Comparison of ENCODE assay signal across 24 cellular contexts in the genomic region with DNA sequence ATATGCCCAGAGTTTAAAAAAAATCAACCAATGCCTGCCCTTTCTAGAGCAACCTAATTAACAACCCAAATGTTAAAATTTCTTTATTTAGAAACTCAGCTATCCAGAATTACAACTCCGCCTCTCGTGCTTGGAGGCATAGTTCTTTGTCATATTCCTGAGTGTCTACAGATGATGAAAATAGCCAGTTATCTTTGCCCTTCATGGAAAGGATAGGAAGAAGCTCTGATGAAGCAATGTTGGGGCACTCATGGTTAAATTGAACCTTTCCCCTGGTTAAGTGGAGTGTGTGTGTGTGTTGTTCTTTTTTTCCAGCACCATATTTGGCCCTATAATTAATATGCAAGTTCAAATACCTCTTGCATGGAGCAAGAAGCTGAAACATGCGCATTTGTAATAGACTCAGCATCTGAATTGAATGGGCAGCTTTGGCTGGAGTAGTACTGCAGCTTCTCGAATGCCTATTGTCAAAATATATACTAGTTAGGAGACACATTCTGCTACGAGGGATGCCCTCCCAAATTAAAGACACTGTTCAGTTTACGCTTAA.
DNase-seq lines count a peak whose midpoint lies in the region; ATAC-seq lines count a peak whose summit lies in the region.
"Had no signal": no experiment of that assay in that cellular context is flagged by ENCODE, and none has a peak within 500 bp of the region (broad histone marks: within the 10 kb centered on the region; RNA-seq: fewer than 3 reads in every experiment).

No MANE protein-coding gene starts in this region.

- H3K9me3 ChIP-seq in HUES48 (ENCODE audit: control insufficient read depth, insufficient read depth, low read length), result no peaks in the 10 kb centered on the region
- no peaks in the 10 kb centered on the region for H3K9me3 ChIP-seq in trophoblast cell (ENCODE audit: insufficient read depth, low read depth, low read length)
- H3K9me3 ChIP-seq: stomach had no signal

- no peak overlapping the region for H3K4me3 Mint-ChIP-seq in activated CD4-positive, alpha-beta memory T cell treated with anti-CD3 and anti-CD28 coated beads for 36 hours
- H3K4me3 Mint-ChIP-seq in activated T-helper 2 cell treated with anti-CD3 and anti-CD28 coated beads, Interferon-gamma antibody, Interleukin-2, Interleukin-4, amounts not matched to agents 10 μg/mL and 5 μg/mL and 100 μg/mL, durations not matched to agents 14 hours and 24 hours and 36 hours (ENCODE audit: low read depth), result no peak overlapping the region
- H3K4me3 Mint-ChIP-seq: activated T-cell treated with anti-CD3 and anti-CD28 coated beads, Interleukin-2, amount 50 U/mL, for 72 hours; CD14-positive monocyte; HFFc6; memory B cell; T-cell had no signal

- H2BK5ac ChIP-seq in trophoblast cell (ENCODE audit: low read depth, low read length, poor library complexity), result no peak overlapping the region

- no CpG with 5 or more reads among the region's 6 CpGs for WGBS in trophoblast cell (ENCODE audit: extremely low coverage, insufficient coverage, insufficient read length)

- ATAC-seq in GM19035 (IDR thresholded peaks at IDR 0.05; ENCODE audit: unreplicated experiment), result no peak
- ATAC-seq: activated naive CD4-positive, alpha-beta T cell treated with anti-CD3 and anti-CD28 coated beads, Interleukin-2, amount 50 U/mL, for 72 hours; activated T-cell treated with anti-CD3 and anti-CD28 coated beads, Interleukin-2, amount 50 U/mL, for 72 hours; foreskin keratinocyte; naive thymus-derived CD4-positive, alpha-beta T cell; sciatic nerve; T-cell had no signal

- no peak overlapping the region for H4K91ac ChIP-seq in trophoblast cell (ENCODE audit: low read depth, low read length)

- H3K27me3 Mint-ChIP-seq in activated CD4-positive, alpha-beta memory T cell treated with anti-CD3 and anti-CD28 coated beads for 36 hours, result no peaks in the 10 kb centered on the region
- H3K27me3 Mint-ChIP-seq in activated T-helper 2 cell treated with anti-CD3 and anti-CD28 coated beads, Interferon-gamma antibody, Interleukin-2, Interleukin-4, amounts not matched to agents 10 μg/mL and 5 μg/mL and 100 μg/mL, durations not matched to agents 14 hours and 24 hours and 36 hours (ENCODE audit: low read depth), result no peaks in the 10 kb centered on the region
- H3K27me3 Mint-ChIP-seq: memory B cell; naive thymus-derived CD4-positive, alpha-beta T cell; T-cell had no signal

- H3K4me3 ChIP-seq in HUES48 (ENCODE audit: low read depth, low read length) (no peak overlapping the region), trophoblast cell (ENCODE audit: low read depth, low read length) (no peak overlapping the region)
- H3K4me3 ChIP-seq: stomach had no signal

- peaks cover 5% of the 10 kb centered on the region for H3K4me1 Mint-ChIP-seq in activated CD4-positive, alpha-beta memory T cell treated with anti-CD3 and anti-CD28 coated beads for 36 hours (ENCODE audit: low read depth)
- peaks cover 2% of the 10 kb centered on the region for H3K4me1 Mint-ChIP-seq in activated T-helper 2 cell treated with anti-CD3 and anti-CD28 coated beads, Interferon-gamma antibody, Interleukin-2, Interleukin-4, amounts not matched to agents 10 μg/mL and 5 μg/mL and 100 μg/mL, durations not matched to agents 14 hours and 24 hours and 36 hours (ENCODE audit: low read depth)
- H3K4me1 Mint-ChIP-seq: memory B cell had no signal

- no peak overlapping the region for H3K27ac Mint-ChIP-seq in activated CD4-positive, alpha-beta memory T cell treated with anti-CD3 and anti-CD28 coated beads for 36 hours
- H3K27ac Mint-ChIP-seq in activated T-helper 2 cell treated with anti-CD3 and anti-CD28 coated beads, Interferon-gamma antibody, Interleukin-2, Interleukin-4, amounts not matched to agents 10 μg/mL and 5 μg/mL and 100 μg/mL, durations not matched to agents 14 hours and 24 hours and 36 hours, result no peak overlapping the region
- H3K27ac Mint-ChIP-seq: activated naive CD4-positive, alpha-beta T cell treated with anti-CD3 and anti-CD28 coated beads, Interleukin-2, amount 50 U/mL, for 72 hours; activated T-cell treated with anti-CD3 and anti-CD28 coated beads, Interleukin-2, amount 50 U/mL, for 72 hours; CD14-positive monocyte; HFFc6; memory B cell; T-cell had no signal

- H2BK120ac ChIP-seq in trophoblast cell (ENCODE audit: insufficient read depth, low read length, poor library complexity), result peak overlapping the region; percentile 58

- H3K27ac ChIP-seq in HUES48 (ENCODE audit: low read depth, low read length) (peak overlapping the region; percentile 59), trophoblast cell (ENCODE audit: low read depth, low read length) (peak overlapping the region; percentile 39)
- H3K27ac ChIP-seq: foreskin keratinocyte, KMS-11 had no signal

- no peaks in the 10 kb centered on the region for H3K9me3 Mint-ChIP-seq in activated CD4-positive, alpha-beta memory T cell treated with anti-CD3 and anti-CD28 coated beads for 36 hours
- H3K9me3 Mint-ChIP-seq in activated T-helper 2 cell treated with anti-CD3 and anti-CD28 coated beads, Interferon-gamma antibody, Interleukin-2, Interleukin-4, amounts not matched to agents 10 μg/mL and 5 μg/mL and 100 μg/mL, durations not matched to agents 14 hours and 24 hours and 36 hours, result no peaks in the 10 kb centered on the region
- H3K9me3 Mint-ChIP-seq: activated naive CD4-positive, alpha-beta T cell treated with anti-CD3 and anti-CD28 coated beads, Interleukin-2, amount 50 U/mL, for 72 hours; naive thymus-derived CD4-positive, alpha-beta T cell; T-cell had no signal

- no peak overlapping the region for H4K12ac ChIP-seq in trophoblast cell (ENCODE audit: low read depth, low read length)

- no peak overlapping the region for H3K14ac ChIP-seq in trophoblast cell (ENCODE audit: low read length)

- H3K9ac ChIP-seq in HUES48 (ENCODE audit: low read depth, low read length) (peak overlapping the region; percentile 25; the same call in 1 of the 2 replicates), trophoblast cell (ENCODE audit: low read length) (no peak overlapping the region)
- H3K9ac ChIP-seq: KMS-11 had no signal

- peaks cover 60% of the 10 kb centered on the region for H3K4me1 ChIP-seq in HUES48 (ENCODE audit: control insufficient read depth, insufficient read depth, low read length)
- peaks cover 2 to 10% of the 10 kb centered on the region in 2 experiments for H3K4me1 ChIP-seq in trophoblast cell (ENCODE audit: control insufficient read depth in 1 of 2, insufficient read depth in 2 of 2, low read length in 2 of 2)
- H3K4me1 ChIP-seq: foreskin keratinocyte had no signal

- CTCF ChIA-PET in activated CD4-positive, alpha-beta memory T cell treated with anti-CD3 and anti-CD28 coated beads for 36 hours (lab: Charles Lee), result no interaction called here

- H3K4ac ChIP-seq in trophoblast cell (ENCODE audit: low read depth, low read length), result no peak overlapping the region

- peaks cover 21% of the 10 kb centered on the region for H3K79me1 ChIP-seq in trophoblast cell (ENCODE audit: low read length)

- no peak overlapping the region for H2AK5ac ChIP-seq in trophoblast cell (ENCODE audit: low read length)

- DNase-seq in DMS 273 (lab: John Stamatoyannopoulos, UW; ENCODE audit: unreplicated experiment) (peak; percentile 27), globus pallidus (ENCODE audit: low spot score) (peak; percentile 25), trophoblast cell (no peak)
- no peak for DNase-seq in activated CD4-positive, alpha-beta memory T cell treated with anti-CD3 and anti-CD28 coated beads for 36 hours
- DNase-seq in activated T-helper 2 cell treated with anti-CD3 and anti-CD28 coated beads, Interferon-gamma antibody, Interleukin-2, Interleukin-4, amounts not matched to agents 10 μg/mL and 5 μg/mL and 100 μg/mL, durations not matched to agents 14 hours and 24 hours and 36 hours (ENCODE audit: low spot score), result no peak
- DNase-seq: activated T-cell treated with anti-CD3 and anti-CD28 coated beads, Interleukin-2, amount 50 U/mL, for 72 hours; aorta; cerebellar nuclear complex; HFFc6; naive thymus-derived CD4-positive, alpha-beta T cell; NCI-H187; NCI-H345; SIG-M5; stimulated activated CD4-positive, alpha-beta T cell treated with anti-CD3 and anti-CD28 coated beads, Interleukin-15, amount 100 ng/mL, for 24 hours; stomach; T-cell had no signal

- H2AFZ ChIP-seq in trophoblast cell (ENCODE audit: insufficient read depth, low read length, poor library complexity), result no peak overlapping the region

- no peaks in the 10 kb centered on the region for H3K36me3 ChIP-seq in HUES48 (ENCODE audit: control insufficient read depth, insufficient read depth, low read length)
- no peaks in the 10 kb centered on the region for H3K36me3 ChIP-seq in trophoblast cell (ENCODE audit: control insufficient read depth in 1 of 2, insufficient read depth in 2 of 2, low read length in 2 of 2)
- H3K36me3 ChIP-seq: stomach had no signal

- no peaks in the 10 kb centered on the region for H3K79me2 ChIP-seq in trophoblast cell (ENCODE audit: control insufficient read depth, insufficient read depth, low read length, poor library complexity)

- H3K4me2 ChIP-seq in trophoblast cell (ENCODE audit: low read length), result no peak overlapping the region
- H3K4me2 ChIP-seq: KMS-11 had no signal

- H3K27me3 ChIP-seq in HUES48 (ENCODE audit: control insufficient read depth, insufficient read depth, low read length) (no peaks in the 10 kb centered on the region), trophoblast cell (ENCODE audit: insufficient read depth, low read length) (no peaks in the 10 kb centered on the region)
- H3K27me3 ChIP-seq: foreskin keratinocyte, stomach had no signal

- no peaks in the 10 kb centered on the region for H3K36me3 Mint-ChIP-seq in activated CD4-positive, alpha-beta memory T cell treated with anti-CD3 and anti-CD28 coated beads for 36 hours
- no peaks in the 10 kb centered on the region for H3K36me3 Mint-ChIP-seq in activated T-helper 2 cell treated with anti-CD3 and anti-CD28 coated beads, Interferon-gamma antibody, Interleukin-2, Interleukin-4, amounts not matched to agents 10 μg/mL and 5 μg/mL and 100 μg/mL, durations not matched to agents 14 hours and 24 hours and 36 hours (ENCODE audit: low read depth)
- H3K36me3 Mint-ChIP-seq: activated naive CD4-positive, alpha-beta T cell treated with anti-CD3 and anti-CD28 coated beads, Interleukin-2, amount 50 U/mL, for 72 hours; CD14-positive monocyte; memory B cell; naive thymus-derived CD4-positive, alpha-beta T cell; T-cell had no signal

- intact Hi-C loops in activated CD4-positive, alpha-beta memory T cell treated with anti-CD3 and anti-CD28 coated beads for 36 hours (cut with micrococcal nuclease), result no loop called here
- intact Hi-C loops in activated T-helper 2 cell treated with anti-CD3 and anti-CD28 coated beads, Interferon-gamma antibody, Interleukin-2, Interleukin-4, amounts not matched to agents 10 μg/mL and 5 μg/mL and 100 μg/mL, durations not matched to agents 14 hours and 24 hours and 36 hours (cut with micrococcal nuclease), result no loop called here

- POLR2A ChIA-PET in activated CD4-positive, alpha-beta memory T cell treated with anti-CD3 and anti-CD28 coated beads for 36 hours (lab: Charles Lee), result interaction anchor here (0.7 kb wide), 1 partner anchor 67 kb away, joined by 3 read pairs; no protein-coding TSS in a partner anchor

- H3K18ac ChIP-seq in trophoblast cell (ENCODE audit: low read length), result no peak overlapping the region

- no peak overlapping the region for H3K23ac ChIP-seq in trophoblast cell (ENCODE audit: low read length)

- no peak overlapping the region for H4K8ac ChIP-seq in trophoblast cell (ENCODE audit: low read depth, low read length)

- H2BK12ac ChIP-seq in trophoblast cell (ENCODE audit: low read length), result no peak overlapping the region

Comparison
In these comparisons a context has a peak if more than half of its experiments do, and no peak if none do; other contexts are left out.
1. DNase-seq: peak in DMS 273 (single experiment) and globus pallidus (single experiment); none in trophoblast cell (0 of 2), activated CD4-positive, alpha-beta memory T cell treated with anti-CD3 and anti-CD28 coated beads for 36 hours (single experiment) and activated T-helper 2 cell treated with anti-CD3 and anti-CD28 coated beads, Interferon-gamma antibody, Interleukin-2, Interleukin-4, amounts not matched to agents 10 μg/mL and 5 μg/mL and 100 μg/mL, durations not matched to agents 14 hours and 24 hours and 36 hours (single experiment).